Comparison of ENCODE assay signal across 9 cellular contexts in genomic region chr20:49846206-49846807, GRCh38. TPM values are rescaled to one million over a fixed set of nuclear protein-coding genes. Genes with fewer than 3 reads are reported as not detected.
A peak's percentile ranks its signal among the peaks of the same experiment; 100 is the strongest.
DNase-seq lines count a peak whose midpoint lies in the region; ATAC-seq and TF ChIP-seq lines count a peak whose summit lies in the region.
"Had no signal": no experiment of that assay in that cellular context is flagged by ENCODE, and none has a peak within 500 bp of the region (broad histone marks: within the 10 kb centered on the region; RNA-seq: fewer than 3 reads in every experiment).

No MANE protein-coding gene starts in this region.

- H3K9me3 ChIP-seq in PC-9 (ENCODE audit: insufficient read depth, low read depth) (no peaks in the 10 kb centered on the region), sigmoid colon (no peaks in the 10 kb centered on the region)

- no peak overlapping the region for H3K4me3 Mint-ChIP-seq in activated naive CD4-positive, alpha-beta T cell treated with anti-CD3 and anti-CD28 coated beads, Interleukin-2, amount 10 ng/mL, durations not matched to agents 7 days and 5 days
- H3K4me3 Mint-ChIP-seq: activated naive CD8-positive, alpha-beta T cell had no signal

- no peak overlapping the region for H3K4me2 ChIP-seq in PC-9

- H4K20me1 ChIP-seq in PC-9 (ENCODE audit: insufficient read depth): no peaks in the 10 kb centered on the region

- H3K4me3 ChIP-seq in PC-9 (no peak overlapping the region), sigmoid colon (no peak overlapping the region)

- H2AFZ ChIP-seq in PC-9: no peak overlapping the region

- H3K27me3 ChIP-seq in PC-9 (ENCODE audit: insufficient read depth, low read depth) (no peaks in the 10 kb centered on the region), sigmoid colon (no peaks in the 10 kb centered on the region)

- TF ChIP-seq CTCF in PC-9 (conservative IDR thresholded peaks at IDR 0.05) (peak; percentile 90), sigmoid colon (IDR thresholded peaks at IDR 0.05) (peak; percentile 41 to 63 (median 56))

- TF ChIP-seq EP300 in sigmoid colon (IDR thresholded peaks at IDR 0.05): no peak

- WGBS in sigmoid colon, 2 donors: 66 to 72% methylated on average over 6 of the region's 6 CpGs

- no peak overlapping the region for H3K27ac Mint-ChIP-seq in activated naive CD4-positive, alpha-beta T cell treated with anti-CD3 and anti-CD28 coated beads, Interleukin-2, amount 10 ng/mL, durations not matched to agents 7 days and 5 days

- no peak for TF ChIP-seq POLR2A in sigmoid colon (IDR thresholded peaks at IDR 0.05)

- DNase-seq in DMS53 (lab: John Stamatoyannopoulos, UW): peak; percentile 77
- DNase-seq in HuH-7.5 (ENCODE audit: low spot score): peak; percentile 47
- DNase-seq in PC-9: peak; percentile 35 to 62
- peak; percentile 65 for DNase-seq in activated naive CD4-positive, alpha-beta T cell treated with anti-CD3 and anti-CD28 coated beads, Interleukin-2, amount 10 ng/mL, durations not matched to agents 7 days and 5 days
- no peak for DNase-seq in left cardiac atrium
- DNase-seq in sigmoid colon: no peak
- no peak for DNase-seq in mesenteric fat pad (ENCODE audit: low spot score)

- H3K36me3 ChIP-seq in PC-9 (ENCODE audit: low read depth): peaks cover 24% of the 10 kb centered on the region; the same call in 1 of the 2 replicates
- H3K36me3 ChIP-seq in sigmoid colon: peaks cover 7 to 42% (median 8%) of the 10 kb centered on the region in 4 donors

- H3K4me1 Mint-ChIP-seq in activated naive CD4-positive, alpha-beta T cell treated with anti-CD3 and anti-CD28 coated beads, Interleukin-2, amount 10 ng/mL, durations not matched to agents 7 days and 5 days: peaks cover 26% of the 10 kb centered on the region

- BruUV-seq in PC-9 (replicated peaks; lab: Mats Ljungman, UMichigan): no TSS peak

- H3K27me3 Mint-ChIP-seq in activated naive CD4-positive, alpha-beta T cell treated with anti-CD3 and anti-CD28 coated beads, Interleukin-2, amount 10 ng/mL, durations not matched to agents 7 days and 5 days: no peaks in the 10 kb centered on the region
- H3K27me3 Mint-ChIP-seq: activated naive CD8-positive, alpha-beta T cell had no signal

- POLR2A ChIA-PET in PC-9 (lab: Charles Lee; ENCODE audit: unreplicated experiment): interaction anchor here (0.6 kb wide), 1 partner anchor 600 kb away, joined by 6 read pairs; no protein-coding TSS in a partner anchor

- H3K36me3 Mint-ChIP-seq in activated naive CD4-positive, alpha-beta T cell treated with anti-CD3 and anti-CD28 coated beads, Interleukin-2, amount 10 ng/mL, durations not matched to agents 7 days and 5 days: peaks cover 44% of the 10 kb centered on the region

- H3K9me3 Mint-ChIP-seq in activated naive CD4-positive, alpha-beta T cell treated with anti-CD3 and anti-CD28 coated beads, Interleukin-2, amount 10 ng/mL, durations not matched to agents 7 days and 5 days: no peaks in the 10 kb centered on the region

- H3K4me1 ChIP-seq in PC-9 (replicated peaks; ENCODE audit: insufficient read depth) (peaks cover 8% of the 10 kb centered on the region; the same call in 1 of the 2 replicates), sigmoid colon (peaks cover 0 to 5% (median 2%) of the 10 kb centered on the region in 4 donors)

- no peaks in the 10 kb centered on the region for H3K9me2 ChIP-seq in PC-9 (ENCODE audit: insufficient read depth)

- intact Hi-C loops in PC-9 (cut with micrococcal nuclease; ENCODE audit: unreplicated experiment) (loop anchor here (1.0 kb wide), 1 partner anchor 235 kb away; no protein-coding TSS in a partner anchor), left cardiac atrium (cut with DNase I) (loop anchor here in 1 of 2 donors (1.0 to 5.0 kb wide), 2 partner anchors 234 to 289 kb away; no protein-coding TSS in a partner anchor), sigmoid colon (cut with DNase I) (loop anchor here (5.0 kb wide), 1 partner anchor 304 kb away; no protein-coding TSS in a partner anchor)

- H3K79me2 ChIP-seq in PC-9 (ENCODE audit: low read depth): no peaks in the 10 kb centered on the region

- ATAC-seq in left cardiac atrium: peak; percentile 76 to 79
- ATAC-seq in HG03342 (IDR thresholded peaks at IDR 0.05; ENCODE audit: unreplicated experiment): no peak

- H3F3A ChIP-seq in PC-9 (ENCODE audit: insufficient read depth, low read depth): peaks cover 22% of the 10 kb centered on the region; the same call in 1 of the 2 replicates

- peak overlapping the region; percentile 33 for H3K27ac ChIP-seq in PC-9
- no peak overlapping the region for H3K27ac ChIP-seq in sigmoid colon

- CTCF ChIA-PET in PC-9 (lab: Charles Lee): interaction anchor here (0.6 to 1.7 kb wide), 10 partner anchors 32 to 305 kb away, joined by 3 to 17 read pairs (median 3); no protein-coding TSS in a partner anchor
- CTCF ChIA-PET in activated naive CD4-positive, alpha-beta T cell treated with anti-CD3 and anti-CD28 coated beads, Interleukin-2, amount 10 ng/mL, durations not matched to agents 7 days and 5 days (lab: Charles Lee): interaction anchor here (0.5 to 3.8 kb wide), 39 partner anchors 8 to 310 kb away, joined by 3 to 57 read pairs (median 4); no protein-coding TSS in a partner anchor

RNA-seq across cellular contexts. Expression of gene SLC9A8, which starts 33.7 kb away (rescaled TPM):
- total RNA-seq in PC-9 (2021): 12.7 and 21.4 TPM in 2 replicates
- 1 to 10 TPM; 6.4 to 6.5 TPM for total RNA-seq in left cardiac atrium
- 1 to 10 TPM; 4.9 to 8.7 (median 6.0) TPM for total RNA-seq in sigmoid colon
- polyA plus RNA-seq in sigmoid colon: 10 to 100 TPM in 1 of 3 donors, 1 to 10 TPM in 2; 1.8 to 14.7 (median 2.4) TPM
- 12.7 TPM for total RNA-seq in mesenteric fat pad

Comparison
In these comparisons a context has a peak if more than half of its experiments do, and no peak if none do; other contexts are left out.
1. DNase-seq: peak in DMS53 (single experiment), HuH-7.5 (single experiment), PC-9 (2 of 2) and activated naive CD4-positive, alpha-beta T cell treated with anti-CD3 and anti-CD28 coated beads, Interleukin-2, amount 10 ng/mL, durations not matched to agents 7 days and 5 days (single experiment); none in left cardiac atrium (single experiment), sigmoid colon (single experiment) and mesenteric fat pad (single experiment).